Comparison of ENCODE assay signal across 11 cellular contexts in genomic region chr3:10173095-10173925, GRCh38. TPM values are rescaled to one million over a fixed set of nuclear protein-coding genes. Genes with fewer than 3 reads are reported as not detected.
DNase-seq lines count a peak whose midpoint lies in the region; ATAC-seq and TF ChIP-seq lines count a peak whose summit lies in the region.
"Had no signal": no experiment of that assay in that cellular context is flagged by ENCODE, and none has a peak within 500 bp of the region (broad histone marks: within the 10 kb centered on the region; RNA-seq: fewer than 3 reads in every experiment).

No MANE protein-coding gene starts in this region.

- WGBS in upper lobe of left lung, 2 donors, result 81 to 82% methylated on average over 10 of the region's 10 CpGs
- WGBS in mesendoderm (ENCODE audit: extremely low coverage, insufficient coverage, low lambda C conversion rate), result no CpG with 5 or more reads among the region's 10 CpGs

- H3K27ac Mint-ChIP-seq in activated T-cell treated with anti-CD3 and anti-CD28 coated beads, Interleukin-2, amount 50 U/mL, for 24 hours, result peak overlapping the region; percentile 71
- peak overlapping the region; percentile 89 for H3K27ac Mint-ChIP-seq in memory B cell

- H3K4ac ChIP-seq in mesendoderm (ENCODE audit: low read depth, low read length), result no peak overlapping the region

- H3K23ac ChIP-seq in mesendoderm (ENCODE audit: low read length), result no peak overlapping the region

- TF ChIP-seq POLR2A in upper lobe of left lung (IDR thresholded peaks at IDR 0.05), result no peak

- no peak overlapping the region for H2BK5ac ChIP-seq in mesendoderm (ENCODE audit: low read length)

- TF ChIP-seq CTCF in astrocyte of the spinal cord (IDR thresholded peaks at IDR 0.05; ENCODE audit: low read depth, low read length) (no peak), upper lobe of left lung (IDR thresholded peaks at IDR 0.05) (no peak)

- no peak overlapping the region for H4K5ac ChIP-seq in mesendoderm (ENCODE audit: low read length)

- peaks cover 0 to 13% (median 6%) of the 10 kb centered on the region in 4 donors for H3K9me3 ChIP-seq in upper lobe of left lung

- H3K4me1 ChIP-seq in upper lobe of left lung, result peaks cover 6 to 24% (median 17%) of the 10 kb centered on the region in 4 donors
- no peaks in the 10 kb centered on the region for H3K4me1 ChIP-seq in mesendoderm (ENCODE audit: control insufficient read depth, low read depth, low read length)

- H3K4me3 Mint-ChIP-seq in activated T-cell treated with anti-CD3 and anti-CD28 coated beads, Interleukin-2, amount 50 U/mL, for 24 hours, result no peak overlapping the region
- H3K4me3 Mint-ChIP-seq in memory B cell, result no peak overlapping the region

- no peak overlapping the region for H3K18ac ChIP-seq in mesendoderm (ENCODE audit: low read length)

- H4K8ac ChIP-seq in mesendoderm (ENCODE audit: low read depth, low read length), result no peak overlapping the region

- peaks cover 19% of the 10 kb centered on the region for H3K4me1 Mint-ChIP-seq in activated T-cell treated with anti-CD3 and anti-CD28 coated beads, Interleukin-2, amount 50 U/mL, for 24 hours (ENCODE audit: low read depth)
- peaks cover 27% of the 10 kb centered on the region for H3K4me1 Mint-ChIP-seq in memory B cell

- H3K27me3 Mint-ChIP-seq in activated T-cell treated with anti-CD3 and anti-CD28 coated beads, Interleukin-2, amount 50 U/mL, for 24 hours, result no peaks in the 10 kb centered on the region
- no peaks in the 10 kb centered on the region for H3K27me3 Mint-ChIP-seq in memory B cell

- in situ Hi-C loops in astrocyte of the spinal cord (cut with HindIII; ENCODE audit: low sequenced_read_pairs), result no loop called here

- H3K4me2 ChIP-seq in mesendoderm (ENCODE audit: low read length), result no peak overlapping the region

- no peak overlapping the region for H2AK5ac ChIP-seq in mesendoderm (ENCODE audit: low read length)

- H3K27ac ChIP-seq in upper lobe of left lung (peak overlapping the region; percentile 71 to 81 (median 78)), mesendoderm (ENCODE audit: low read depth, low read length) (no peak overlapping the region)
- H3K27ac ChIP-seq: cardiac muscle cell had no signal

- H3K27me3 ChIP-seq in upper lobe of left lung, result no peaks in the 10 kb centered on the region
- no peaks in the 10 kb centered on the region for H3K27me3 ChIP-seq in mesendoderm (ENCODE audit: insufficient read depth, low read length, poor library complexity)
- H3K27me3 ChIP-seq: cardiac muscle cell had no signal

- peaks cover 6% of the 10 kb centered on the region for H3K36me3 Mint-ChIP-seq in activated T-cell treated with anti-CD3 and anti-CD28 coated beads, Interleukin-2, amount 50 U/mL, for 24 hours (ENCODE audit: low read depth)
- peaks cover 17% of the 10 kb centered on the region for H3K36me3 Mint-ChIP-seq in memory B cell

- H3K9me3 Mint-ChIP-seq in activated T-cell treated with anti-CD3 and anti-CD28 coated beads, Interleukin-2, amount 50 U/mL, for 24 hours, result peaks cover 5% of the 10 kb centered on the region
- peaks cover 4% of the 10 kb centered on the region for H3K9me3 Mint-ChIP-seq in memory B cell

- H3K36me3 ChIP-seq in upper lobe of left lung, result peaks cover 0 to 9% (median 4%) of the 10 kb centered on the region in 4 donors
- no peaks in the 10 kb centered on the region for H3K36me3 ChIP-seq in mesendoderm (ENCODE audit: control insufficient read depth, insufficient read depth, low read length)
- H3K36me3 ChIP-seq: cardiac muscle cell had no signal

- H3K4me3 ChIP-seq in astrocyte of the spinal cord (ENCODE audit: low read depth, low read length), result no peak overlapping the region
- H3K4me3 ChIP-seq in upper lobe of left lung, result no peak overlapping the region
- H3K4me3 ChIP-seq in mesendoderm (ENCODE audit: low read length), result no peak overlapping the region
- H3K4me3 ChIP-seq: cardiac muscle cell had no signal

- H3K79me2 ChIP-seq in mesendoderm (ENCODE audit: control insufficient read depth, insufficient read depth, low read length), result no peaks in the 10 kb centered on the region

- no peak overlapping the region for H2BK120ac ChIP-seq in mesendoderm (ENCODE audit: low read depth, low read length)

- DNase-seq in activated T-cell treated with anti-CD3 and anti-CD28 coated beads, Interleukin-2, amount 50 U/mL, for 24 hours, result no peak
- DNase-seq in activated T-cell treated with anti-CD3 and anti-CD28 coated beads, Interleukin-2, amount 50 U/mL, for 48 hours, result no peak
- DNase-seq in astrocyte of the spinal cord (ENCODE audit: low read depth, low spot score) (peak; percentile 43), memory B cell (ENCODE audit: low spot score in 2 of 2) (no peak), upper lobe of left lung (no peak), mesendoderm (no peak), NCI-H2227 (lab: John Stamatoyannopoulos, UW; ENCODE audit: unreplicated experiment) (no peak)
- DNase-seq: NCI-H524 treated with DMSO at 0.1 percent for 48 hours; stimulated activated CD4-positive, alpha-beta T cell treated with anti-CD3 and anti-CD28 coated beads, Interleukin-2, amount 100 ng/mL, for 24 hours had no signal

- H3K56ac ChIP-seq in mesendoderm (ENCODE audit: low read length), result no peak overlapping the region

- no peak for TF ChIP-seq EP300 in upper lobe of left lung (IDR thresholded peaks at IDR 0.05)

- ATAC-seq in memory B cell (ENCODE audit: low read depth), result no peak
- no peak for ATAC-seq in upper lobe of left lung (ENCODE audit: low FRiP score in 2 of 2)
- no peak for ATAC-seq in GM19035 (IDR thresholded peaks at IDR 0.05; ENCODE audit: unreplicated experiment)

- no peak overlapping the region for H2BK15ac ChIP-seq in mesendoderm (replicated peaks; ENCODE audit: low read depth)

- no peaks in the 10 kb centered on the region for H3K79me1 ChIP-seq in mesendoderm (ENCODE audit: low read length)

- H3K9ac ChIP-seq in mesendoderm (ENCODE audit: low read length), result no peak overlapping the region

RNA-seq across cellular contexts. Expression of gene IRAK2, which starts 8.6 kb away (rescaled TPM):
- 10 to 100 TPM in 1 of 6 donors, 1 to 10 TPM in 5; 3.1 to 10.2 (median 7.1) TPM for total RNA-seq in upper lobe of left lung
- 0.27 TPM for polyA plus RNA-seq in mesendoderm (2013, experiment 1 of 2)
- polyA plus RNA-seq in mesendoderm (2013, experiment 2 of 2), result 0.25 TPM

RNA-seq across cellular contexts. Expression of gene VHL, which starts 31.7 kb away (rescaled TPM):
- total RNA-seq in upper lobe of left lung, result 10 to 100 TPM; 29.8 to 71.2 (median 41.2) TPM
- 24.2 TPM for polyA plus RNA-seq in mesendoderm (2013, experiment 1 of 2)
- polyA plus RNA-seq in mesendoderm (2013, experiment 2 of 2), result 24.9 TPM

RNA-seq across cellular contexts. Expression of gene BRK1, which starts 57.8 kb away (rescaled TPM):
- 100 to 1,000 TPM in 2 of 6 donors, 10 to 100 TPM in 4; 43.3 to 115 (median 81.8) TPM for total RNA-seq in upper lobe of left lung
- polyA plus RNA-seq in mesendoderm (2013, experiment 1 of 2), result 119 TPM
- 115 TPM for polyA plus RNA-seq in mesendoderm (2013, experiment 2 of 2)
